ENCODE assay signal across 1 cellular context in genomic region chr2:175251425-175252041, GRCh38.
TF ChIP-seq lines count a peak whose summit lies in the region.

No MANE protein-coding gene starts in this region.

TF ChIP-seq in Ishikawa, 13 proteins besides CTCF, POLR2A, EP300 and RAD21 (continued from another document):
- TF ChIP-seq, protein P1, sequence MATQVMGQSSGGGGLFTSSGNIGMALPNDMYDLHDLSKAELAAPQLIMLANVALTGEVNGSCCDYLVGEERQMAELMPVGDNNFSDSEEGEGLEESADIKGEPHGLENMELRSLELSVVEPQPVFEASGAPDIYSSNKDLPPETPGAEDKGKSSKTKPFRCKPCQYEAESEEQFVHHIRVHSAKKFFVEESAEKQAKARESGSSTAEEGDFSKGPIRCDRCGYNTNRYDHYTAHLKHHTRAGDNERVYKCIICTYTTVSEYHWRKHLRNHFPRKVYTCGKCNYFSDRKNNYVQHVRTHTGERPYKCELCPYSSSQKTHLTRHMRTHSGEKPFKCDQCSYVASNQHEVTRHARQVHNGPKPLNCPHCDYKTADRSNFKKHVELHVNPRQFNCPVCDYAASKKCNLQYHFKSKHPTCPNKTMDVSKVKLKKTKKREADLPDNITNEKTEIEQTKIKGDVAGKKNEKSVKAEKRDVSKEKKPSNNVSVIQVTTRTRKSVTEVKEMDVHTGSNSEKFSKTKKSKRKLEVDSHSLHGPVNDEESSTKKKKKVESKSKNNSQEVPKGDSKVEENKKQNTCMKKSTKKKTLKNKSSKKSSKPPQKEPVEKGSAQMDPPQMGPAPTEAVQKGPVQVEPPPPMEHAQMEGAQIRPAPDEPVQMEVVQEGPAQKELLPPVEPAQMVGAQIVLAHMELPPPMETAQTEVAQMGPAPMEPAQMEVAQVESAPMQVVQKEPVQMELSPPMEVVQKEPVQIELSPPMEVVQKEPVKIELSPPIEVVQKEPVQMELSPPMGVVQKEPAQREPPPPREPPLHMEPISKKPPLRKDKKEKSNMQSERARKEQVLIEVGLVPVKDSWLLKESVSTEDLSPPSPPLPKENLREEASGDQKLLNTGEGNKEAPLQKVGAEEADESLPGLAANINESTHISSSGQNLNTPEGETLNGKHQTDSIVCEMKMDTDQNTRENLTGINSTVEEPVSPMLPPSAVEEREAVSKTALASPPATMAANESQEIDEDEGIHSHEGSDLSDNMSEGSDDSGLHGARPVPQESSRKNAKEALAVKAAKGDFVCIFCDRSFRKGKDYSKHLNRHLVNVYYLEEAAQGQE (IDR thresholded peaks at IDR 0.05; ENCODE audit: low read depth), result no peak
- TF ChIP-seq YY1 (IDR thresholded peaks at IDR 0.05; ENCODE audit: low read depth), result no peak
- TF ChIP-seq CREB1 (IDR thresholded peaks at IDR 0.05; ENCODE audit: low read depth), result no peak
- no peak for TF ChIP-seq EGR1 (IDR thresholded peaks at IDR 0.05)
